Comparison of ENCODE assay signal across 1 cellular context in the genomic region with DNA sequence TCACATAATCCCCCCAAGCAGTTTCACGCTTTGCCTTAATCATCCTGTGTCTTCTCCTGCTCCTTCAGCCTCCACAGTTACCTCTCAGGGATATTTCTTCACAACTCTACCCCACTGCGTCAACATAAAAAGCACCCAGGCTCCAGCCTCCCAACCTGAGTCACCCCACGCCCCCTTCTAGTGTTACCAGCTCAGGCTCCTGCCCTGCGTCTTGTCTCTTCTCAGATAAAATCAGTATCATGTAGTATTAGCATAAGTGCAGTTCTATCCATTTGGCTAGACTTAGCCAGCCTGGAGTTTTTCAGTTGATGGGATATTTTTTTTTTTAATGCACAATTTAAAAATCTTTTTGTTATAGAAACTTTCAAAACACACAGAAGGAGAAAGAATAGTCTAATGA.
TF ChIP-seq lines count a peak whose summit lies in the region.

No MANE protein-coding gene starts in this region.

TF ChIP-seq in WTC11, 78 proteins besides CTCF, POLR2A, EP300 and RAD21 (continued from another document):
- TF ChIP-seq, protein P1, sequence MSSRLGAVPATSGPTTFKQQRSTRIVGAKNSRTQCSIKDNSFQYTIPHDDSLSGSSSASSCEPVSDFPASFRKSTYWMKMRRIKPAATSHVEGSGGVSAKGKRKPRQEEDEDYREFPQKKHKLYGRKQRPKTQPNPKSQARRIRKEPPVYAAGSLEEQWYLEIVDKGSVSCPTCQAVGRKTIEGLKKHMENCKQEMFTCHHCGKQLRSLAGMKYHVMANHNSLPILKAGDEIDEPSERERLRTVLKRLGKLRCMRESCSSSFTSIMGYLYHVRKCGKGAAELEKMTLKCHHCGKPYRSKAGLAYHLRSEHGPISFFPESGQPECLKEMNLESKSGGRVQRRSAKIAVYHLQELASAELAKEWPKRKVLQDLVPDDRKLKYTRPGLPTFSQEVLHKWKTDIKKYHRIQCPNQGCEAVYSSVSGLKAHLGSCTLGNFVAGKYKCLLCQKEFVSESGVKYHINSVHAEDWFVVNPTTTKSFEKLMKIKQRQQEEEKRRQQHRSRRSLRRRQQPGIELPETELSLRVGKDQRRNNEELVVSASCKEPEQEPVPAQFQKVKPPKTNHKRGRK (CRISPR knock-in tag; IDR thresholded peaks at IDR 0.05; ENCODE audit: borderline replicate concordance): no peak
- TF ChIP-seq, protein P2, sequence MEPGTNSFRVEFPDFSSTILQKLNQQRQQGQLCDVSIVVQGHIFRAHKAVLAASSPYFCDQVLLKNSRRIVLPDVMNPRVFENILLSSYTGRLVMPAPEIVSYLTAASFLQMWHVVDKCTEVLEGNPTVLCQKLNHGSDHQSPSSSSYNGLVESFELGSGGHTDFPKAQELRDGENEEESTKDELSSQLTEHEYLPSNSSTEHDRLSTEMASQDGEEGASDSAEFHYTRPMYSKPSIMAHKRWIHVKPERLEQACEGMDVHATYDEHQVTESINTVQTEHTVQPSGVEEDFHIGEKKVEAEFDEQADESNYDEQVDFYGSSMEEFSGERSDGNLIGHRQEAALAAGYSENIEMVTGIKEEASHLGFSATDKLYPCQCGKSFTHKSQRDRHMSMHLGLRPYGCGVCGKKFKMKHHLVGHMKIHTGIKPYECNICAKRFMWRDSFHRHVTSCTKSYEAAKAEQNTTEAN (CRISPR knock-in tag; IDR thresholded peaks at IDR 0.05): no peak
TF ChIP-seq in WTC11: peak in this region for 0.
